ENCODE assay signal across 1 cellular context in genomic region chr20:49310695-49311094, GRCh38.
TF ChIP-seq lines count a peak whose summit lies in the region.

No MANE protein-coding gene starts in this region.

TF ChIP-seq in HepG2, 621 proteins besides CTCF, POLR2A, EP300 and RAD21 (continued from another document):
- TF ChIP-seq ZBTB34 (CRISPR knock-in tag; IDR thresholded peaks at IDR 0.05), result 0 out of 2 replicates have a peak, but pooled peaks have one; percentile 25
- TF ChIP-seq FOXK1 (CRISPR knock-in tag; IDR thresholded peaks at IDR 0.05; ENCODE audit: borderline replicate concordance, low read depth), result peak; percentile 26; the same call in 1 of the 2 replicates
